Comparison of ENCODE assay signal across 15 cellular contexts in the genomic region with DNA sequence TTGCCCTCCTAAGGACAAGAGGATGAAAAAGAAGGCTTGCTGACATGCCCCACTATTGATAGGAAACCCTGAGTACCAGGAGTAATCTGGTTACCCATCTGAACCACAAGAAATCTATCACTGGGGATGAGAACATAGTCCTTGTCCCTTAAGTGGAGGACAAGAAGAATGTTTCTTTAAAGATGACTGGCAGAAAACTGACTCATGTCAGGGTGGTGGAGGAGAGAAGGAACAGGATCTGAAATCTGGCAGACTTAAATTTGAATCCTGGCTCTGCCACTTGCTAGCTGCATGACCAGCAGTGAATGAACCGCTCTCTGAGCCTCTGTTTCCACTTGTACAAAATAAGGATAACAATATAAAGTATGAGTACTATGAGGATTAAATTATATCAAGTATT. TPM values are rescaled to one million over a fixed set of nuclear protein-coding genes. Genes with fewer than 3 reads are reported as not detected.
A peak's percentile ranks its signal among the peaks of the same experiment; 100 is the strongest.
DNase-seq lines count a peak whose midpoint lies in the region; ATAC-seq and TF ChIP-seq lines count a peak whose summit lies in the region.
"Had no signal": no experiment of that assay in that cellular context is flagged by ENCODE, and none has a peak within 500 bp of the region (broad histone marks: within the 10 kb centered on the region; RNA-seq: fewer than 3 reads in every experiment).

No MANE protein-coding gene starts in this region.

- H3K9me3 ChIP-seq in parathyroid adenoma (ENCODE audit: control insufficient read depth, low read length), result no peaks in the 10 kb centered on the region
- H3K9me3 ChIP-seq: BLaER1, gastrocnemius medialis, prostate gland, upper lobe of left lung had no signal

- no peak overlapping the region for H3K4me2 ChIP-seq in parathyroid adenoma (ENCODE audit: low read length)
- H3K4me2 ChIP-seq: BLaER1 had no signal

- H3K9ac ChIP-seq in parathyroid adenoma, result no peak overlapping the region
- H3K9ac ChIP-seq: BLaER1 had no signal

- H3K4me3 ChIP-seq in parathyroid adenoma (ENCODE audit: low read depth, low read length), result no peak overlapping the region
- H3K4me3 ChIP-seq: BLaER1, gastrocnemius medialis, prostate gland, upper lobe of left lung had no signal

- in situ Hi-C loops in G401 (cut with HindIII; ENCODE audit: low sequenced_read_pairs), result no loop called here

- ATAC-seq in esophagus mucosa (peak; percentile 26), GM18909 (IDR thresholded peaks at IDR 0.05; ENCODE audit: poor library complexity, unreplicated experiment) (no peak), HG02623 (IDR thresholded peaks at IDR 0.05; ENCODE audit: unreplicated experiment) (no peak)
- ATAC-seq: gastrocnemius medialis had no signal

- peak overlapping the region; percentile 71 for H2AFZ ChIP-seq in parathyroid adenoma

- no peaks in the 10 kb centered on the region for H3K79me2 ChIP-seq in parathyroid adenoma

- TF ChIP-seq CTCF in parathyroid adenoma (IDR thresholded peaks at IDR 0.05), result no peak

- peaks cover 5% of the 10 kb centered on the region for H3K4me1 ChIP-seq in parathyroid adenoma
- H3K4me1 ChIP-seq: BLaER1, gastrocnemius medialis, prostate gland had no signal

- no peaks in the 10 kb centered on the region for H3K27me3 ChIP-seq in parathyroid adenoma (ENCODE audit: control insufficient read depth, insufficient read depth, low read length)
- H3K27me3 ChIP-seq: BLaER1, gastrocnemius medialis, upper lobe of left lung had no signal

- peak; percentile 72 for DNase-seq in G401 (ENCODE audit: low spot score)
- peak; percentile 23 for DNase-seq in MV-4-11 (lab: John Stamatoyannopoulos, UW)
- no peak for DNase-seq in NCI-H82 treated with DMSO at 0.1 percent for 48 hours (lab: John Stamatoyannopoulos, UW; ENCODE audit: unreplicated experiment)
- DNase-seq: activated CD4-positive, alpha-beta T cell treated with anti-CD3 and anti-CD28 coated beads, Interleukin-2, amount 50 U/mL, for 1 hour; effector CD8-positive, alpha-beta T cell; gastrocnemius medialis; SIG-M5; T1000; upper lobe of left lung had no signal

- H3K36me3 ChIP-seq in parathyroid adenoma (ENCODE audit: control insufficient read depth, insufficient read depth, low read length), result no peaks in the 10 kb centered on the region
- H3K36me3 ChIP-seq: BLaER1, gastrocnemius medialis, prostate gland, upper lobe of left lung had no signal

- H3K27ac ChIP-seq in parathyroid adenoma, result no peak overlapping the region
- H3K27ac ChIP-seq: BLaER1, gastrocnemius medialis, prostate gland, upper lobe of left lung had no signal

RNA-seq across cellular contexts. Expression of a gene that starts 38.9 kb away (rescaled TPM):
- 109 and 153 TPM in 2 replicates for total RNA-seq in G401 (2014; rRNA removed; shearing (Covaris generic))
- 45.7 TPM for total RNA-seq in esophagus mucosa

RNA-seq across cellular contexts. Expression of a gene that starts 45.5 kb away (rescaled TPM):
- 58.2 and 69.6 TPM in 2 replicates for total RNA-seq in G401 (2014; rRNA removed; shearing (Covaris generic))
- 40.3 TPM for total RNA-seq in esophagus mucosa
